Comparison of ENCODE assay signal across 2 cellular contexts in genomic region chr2:191854385-191855372, GRCh38.
TF ChIP-seq lines count a peak whose summit lies in the region.

No MANE protein-coding gene starts in this region.

TF ChIP-seq in IMR-90, 13 proteins besides CTCF, POLR2A, EP300 and RAD21:
- no peak for TF ChIP-seq ELK1 (IDR thresholded peaks at IDR 0.05; ENCODE audit: borderline replicate concordance, low read depth, low read length)
- TF ChIP-seq MXI1 (IDR thresholded peaks at IDR 0.05; ENCODE audit: borderline replicate concordance, low read depth, low read length), result no peak
- TF ChIP-seq USF2 (IDR thresholded peaks at IDR 0.05; ENCODE audit: low read depth, low read length), result no peak
- no peak for TF ChIP-seq MAFK (IDR thresholded peaks at IDR 0.05; ENCODE audit: low read depth, low read length)
- TF ChIP-seq MAZ (IDR thresholded peaks at IDR 0.05; ENCODE audit: borderline replicate concordance, low read depth, low read length), result no peak
- no peak for TF ChIP-seq CEBPB (IDR thresholded peaks at IDR 0.05; ENCODE audit: low read depth, low read length)
- TF ChIP-seq BHLHE40 (IDR thresholded peaks at IDR 0.05; ENCODE audit: low read depth, low read length), result no peak
- TF ChIP-seq RCOR1 (IDR thresholded peaks at IDR 0.05; ENCODE audit: insufficient replicate concordance, low read length), result no peak
- TF ChIP-seq RFX5 (IDR thresholded peaks at IDR 0.05; ENCODE audit: low read depth, low read length), result no peak
- no peak for TF ChIP-seq CHD1 (IDR thresholded peaks at IDR 0.05; ENCODE audit: low read depth, low read length)
- TF ChIP-seq FOS (IDR thresholded peaks at IDR 0.05; ENCODE audit: low read depth, low read length), result no peak

TF ChIP-seq in K562, 482 proteins besides CTCF, POLR2A, EP300 and RAD21:
- TF ChIP-seq SMARCE1 (IDR thresholded peaks at IDR 0.05), result no peak
- TF ChIP-seq BHLHE40 (IDR thresholded peaks at IDR 0.05; ENCODE audit: low read length), result no peak
- TF ChIP-seq SIRT6 (IDR thresholded peaks at IDR 0.05; ENCODE audit: low read depth, low read length), result no peak
- no peak for TF ChIP-seq CREB3L1 (IDR thresholded peaks at IDR 0.05; ENCODE audit: borderline replicate concordance, low read depth)
- TF ChIP-seq KLF6 (CRISPR knock-in tag; IDR thresholded peaks at IDR 0.05; ENCODE audit: borderline replicate concordance), result no peak
- no peak for TF ChIP-seq MAZ (CRISPR knock-in tag; conservative IDR thresholded peaks at IDR 0.05 in 1 of 2, IDR thresholded peaks at IDR 0.05 in 1 of 2)
- TF ChIP-seq CHD4 (IDR thresholded peaks at IDR 0.05; ENCODE audit: insufficient read depth, insufficient replicate concordance, low read depth, low read length, poor library complexity, severe bottlenecking), result no peak
- no peak for TF ChIP-seq ELK3 (CRISPR knock-in tag; IDR thresholded peaks at IDR 0.05)
- no peak for TF ChIP-seq FOS (IDR thresholded peaks at IDR 0.05; ENCODE audit: extremely low read depth, insufficient read length)
- TF ChIP-seq ASH1L (IDR thresholded peaks at IDR 0.05; ENCODE audit: borderline replicate concordance, low read depth, partially characterized antibody), result no peak
- no peak for TF ChIP-seq HCFC1 (IDR thresholded peaks at IDR 0.05; ENCODE audit: low read depth, low read length)
TF ChIP-seq in K562: peak in this region for 0.
